In the genomic region with DNA sequence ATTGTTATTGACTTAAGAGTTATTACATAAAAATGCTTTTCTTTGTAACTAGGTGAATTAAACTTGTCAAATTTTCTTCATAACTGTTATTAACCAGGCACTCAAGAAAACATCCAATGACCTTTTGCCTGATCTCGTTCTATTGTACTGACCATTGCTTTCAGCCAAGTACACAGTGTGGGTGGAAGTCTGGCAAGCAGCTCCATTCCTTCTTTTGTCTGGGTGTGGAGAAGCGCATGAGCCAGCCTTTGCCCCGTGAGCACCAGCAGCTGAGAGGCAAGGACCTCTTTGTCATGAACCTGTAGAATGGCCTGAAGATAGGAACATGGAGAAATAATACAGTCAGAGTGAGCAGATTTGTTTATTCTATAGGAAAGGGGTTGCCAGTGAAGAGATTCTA, we compare ENCODE assay signal across 12 cellular contexts. TPM values are rescaled to one million over a fixed set of nuclear protein-coding genes. Genes with fewer than 3 reads are reported as not detected.
DNase-seq lines count a peak whose midpoint lies in the region; ATAC-seq and TF ChIP-seq lines count a peak whose summit lies in the region.
"Had no signal": no experiment of that assay in that cellular context is flagged by ENCODE, and none has a peak within 500 bp of the region (broad histone marks: within the 10 kb centered on the region; RNA-seq: fewer than 3 reads in every experiment).

No MANE protein-coding gene starts in this region.

- peak overlapping the region; percentile 82 for H3K27ac Mint-ChIP-seq in neural crest cell (ENCODE audit: unreplicated experiment)
- H3K27ac Mint-ChIP-seq: B cell, WTC11 had no signal

- H3K27me3 ChIP-seq in adipocyte (replicated peaks; ENCODE audit: control insufficient read depth, insufficient read depth, low read length) (no peaks in the 10 kb centered on the region), gastroesophageal sphincter (no peaks in the 10 kb centered on the region)

- TF ChIP-seq EP300 in gastroesophageal sphincter (IDR thresholded peaks at IDR 0.05): no peak

- H3K27ac ChIP-seq in gastroesophageal sphincter: peak overlapping the region in 3 of 4 donors; percentile 2 to 57 (median 39)

- H3K4me3 Mint-ChIP-seq in neural crest cell: no peak overlapping the region
- H3K4me3 Mint-ChIP-seq: B cell, WTC11 had no signal

- 3 to 26% methylated on average over 3 of the region's 3 CpGs for WGBS in gastroesophageal sphincter (ENCODE audit: low coverage in 1 of 2), 2 donors

- TF ChIP-seq CTCF in gastroesophageal sphincter (IDR thresholded peaks at IDR 0.05) (no peak), neural crest cell (conservative IDR thresholded peaks at IDR 0.05) (no peak)

- DNase-seq in Ammon's horn (ENCODE audit: low spot score) (peak; percentile 61), adipocyte (ENCODE audit: low read depth) (peak; percentile 23), neural crest cell (ENCODE audit: low read depth, low spot score) (no peak)
- DNase-seq: H7, kidney had no signal

- peaks cover 6% of the 10 kb centered on the region for H3K4me1 Mint-ChIP-seq in neural crest cell
- H3K4me1 Mint-ChIP-seq: WTC11 had no signal

- peaks cover 19% of the 10 kb centered on the region for H3K36me3 Mint-ChIP-seq in neural crest cell (ENCODE audit: low read depth)

- peak overlapping the region; percentile 16 for H3K9ac ChIP-seq in adipocyte (ENCODE audit: low read length)

- H3K27me3 Mint-ChIP-seq in neural crest cell (ENCODE audit: low read depth): no peaks in the 10 kb centered on the region
- H3K27me3 Mint-ChIP-seq: B cell had no signal

- H3K9me3 ChIP-seq in adipocyte (ENCODE audit: control insufficient read depth, low read length): no peaks in the 10 kb centered on the region
- H3K9me3 ChIP-seq in gastroesophageal sphincter: no peaks in the 10 kb centered on the region

- H3K9me3 Mint-ChIP-seq in neural crest cell: no peaks in the 10 kb centered on the region
- H3K9me3 Mint-ChIP-seq: WTC11 had no signal

- H3K4me1 ChIP-seq in adipocyte (ENCODE audit: control insufficient read depth, insufficient read depth, low read length) (peaks cover 31% of the 10 kb centered on the region), gastroesophageal sphincter (peaks cover 0 to 54% (median 5%) of the 10 kb centered on the region in 3 donors)

- H3K36me3 ChIP-seq in adipocyte (ENCODE audit: control insufficient read depth, insufficient read depth, low read length, severe bottlenecking): peaks cover 77% of the 10 kb centered on the region
- peaks cover 0 to 57% of the 10 kb centered on the region in 2 donors for H3K36me3 ChIP-seq in gastroesophageal sphincter

- ATAC-seq in gastroesophageal sphincter: peak; percentile 46
- no peak for ATAC-seq in GM21825 (IDR thresholded peaks at IDR 0.05; ENCODE audit: unreplicated experiment)
- ATAC-seq in GM19463 (IDR thresholded peaks at IDR 0.05; ENCODE audit: unreplicated experiment): no peak
- ATAC-seq in HG02678 (IDR thresholded peaks at IDR 0.05; ENCODE audit: unreplicated experiment): no peak
- no peak for ATAC-seq in GM19395 (IDR thresholded peaks at IDR 0.05; ENCODE audit: unreplicated experiment)
- ATAC-seq: WTC11 had no signal

- no peak for TF ChIP-seq POLR2A in gastroesophageal sphincter (IDR thresholded peaks at IDR 0.05)

- H3K4me3 ChIP-seq in adipocyte (ENCODE audit: low read length): peak overlapping the region; percentile 54
- H3K4me3 ChIP-seq in gastroesophageal sphincter: no peak overlapping the region

RNA-seq across cellular contexts. Expression of a gene that starts 57.5 kb away (rescaled TPM):
- 10 to 100 TPM; 48.9 to 89.7 (median 72.6) TPM for total RNA-seq in gastroesophageal sphincter
- total RNA-seq in neural crest cell: 65.1 and 66.9 TPM in 2 replicates
